In the genomic region with DNA sequence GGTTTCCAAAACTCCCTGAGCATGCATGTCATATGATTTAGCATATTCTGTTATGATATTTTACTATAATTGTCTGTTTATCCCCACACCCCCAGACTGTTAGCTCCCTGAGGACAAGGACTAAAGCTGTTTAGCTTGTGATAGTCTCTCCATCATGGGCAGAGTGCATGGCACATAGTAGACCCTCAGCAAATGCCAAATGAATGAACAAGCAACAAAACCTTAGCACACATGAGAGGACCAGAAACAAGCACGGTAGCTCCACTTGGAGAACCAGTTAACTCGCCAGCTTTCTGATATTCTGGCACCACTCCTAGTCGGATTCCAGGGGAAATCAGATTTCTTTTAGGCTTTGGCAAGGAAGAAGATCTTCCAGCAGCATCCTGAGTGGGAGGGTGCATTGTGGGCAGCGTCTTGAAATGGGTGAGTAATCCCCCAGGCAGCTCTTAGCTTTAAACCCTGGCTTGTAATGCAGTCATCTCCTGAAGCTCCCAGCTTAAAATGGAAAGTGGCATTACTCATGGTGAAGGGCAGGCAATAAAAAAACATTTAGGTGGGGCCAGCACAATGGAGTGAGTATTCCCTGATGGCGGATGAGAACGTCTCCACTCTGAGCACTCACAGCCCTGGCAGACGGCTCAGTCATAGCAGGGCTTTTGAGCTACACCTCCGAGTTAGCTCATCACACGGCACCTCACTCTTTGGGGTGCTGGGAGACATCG, we compare ENCODE assay signal across 2 cellular contexts.
A peak's percentile ranks its signal among the peaks of the same experiment; 100 is the strongest.
TF ChIP-seq lines count a peak whose summit lies in the region.

No MANE protein-coding gene starts in this region.

TF ChIP-seq in HEK293, 187 proteins besides CTCF, POLR2A, EP300 and RAD21 (continued from another document and continues in another):
- TF ChIP-seq PRDM2 (tag by site-specific recombination; IDR thresholded peaks at IDR 0.05; ENCODE audit: borderline replicate concordance) (no peak), SP3 (tag by site-specific recombination; IDR thresholded peaks at IDR 0.05) (0 out of 2 replicates have a peak, but pooled peaks have one; percentile 14), ZFP69B (tag by site-specific recombination; IDR thresholded peaks at IDR 0.05) (peak; percentile 99), ZNF16 (tag by site-specific recombination; IDR thresholded peaks at IDR 0.05; ENCODE audit: low read depth) (no peak), ZNF549 (tag by site-specific recombination; IDR thresholded peaks at IDR 0.05) (no peak), ZNF658 (tag by site-specific recombination; IDR thresholded peaks at IDR 0.05) (no peak), ZSCAN30 (tag by site-specific recombination; IDR thresholded peaks at IDR 0.05) (no peak), ZBTB21 (tag by site-specific recombination; IDR thresholded peaks at IDR 0.05) (peak; percentile 18; the same call in 1 of the 2 replicates), PATZ1 (tag by site-specific recombination; IDR thresholded peaks at IDR 0.05) (peak; percentile 45; the same call in 1 of the 2 replicates), ZNF184 (tag by site-specific recombination; IDR thresholded peaks at IDR 0.05) (peak; percentile 96), ZFP3 (tag by site-specific recombination; IDR thresholded peaks at IDR 0.05; ENCODE audit: low read depth) (no peak), ZSCAN23 (tag by site-specific recombination; IDR thresholded peaks at IDR 0.05) (no peak), HOXA7 (CRISPR knock-in tag; IDR thresholded peaks at IDR 0.05; ENCODE audit: borderline replicate concordance) (no peak), ZNF292 (tag by site-specific recombination; IDR thresholded peaks at IDR 0.05; ENCODE audit: borderline replicate concordance, low read depth) (no peak), ZFP37 (tag by site-specific recombination; IDR thresholded peaks at IDR 0.05) (no peak), ZNF660 (tag by site-specific recombination; IDR thresholded peaks at IDR 0.05) (peak; percentile 95), EGR2 (tag by site-specific recombination; IDR thresholded peaks at IDR 0.05; ENCODE audit: low read depth) (peak; percentile 62; the same call in 1 of the 2 replicates)
- TF ChIP-seq, protein P1, sequence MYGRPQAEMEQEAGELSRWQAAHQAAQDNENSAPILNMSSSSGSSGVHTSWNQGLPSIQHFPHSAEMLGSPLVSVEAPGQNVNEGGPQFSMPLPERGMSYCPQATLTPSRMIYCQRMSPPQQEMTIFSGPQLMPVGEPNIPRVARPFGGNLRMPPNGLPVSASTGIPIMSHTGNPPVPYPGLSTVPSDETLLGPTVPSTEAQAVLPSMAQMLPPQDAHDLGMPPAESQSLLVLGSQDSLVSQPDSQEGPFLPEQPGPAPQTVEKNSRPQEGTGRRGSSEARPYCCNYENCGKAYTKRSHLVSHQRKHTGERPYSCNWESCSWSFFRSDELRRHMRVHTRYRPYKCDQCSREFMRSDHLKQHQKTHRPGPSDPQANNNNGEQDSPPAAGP (tag by site-specific recombination; IDR thresholded peaks at IDR 0.05), result peak; percentile 93

TF ChIP-seq in WTC11, 78 proteins besides CTCF, POLR2A, EP300 and RAD21 (continued from another document):
- TF ChIP-seq, protein P2, sequence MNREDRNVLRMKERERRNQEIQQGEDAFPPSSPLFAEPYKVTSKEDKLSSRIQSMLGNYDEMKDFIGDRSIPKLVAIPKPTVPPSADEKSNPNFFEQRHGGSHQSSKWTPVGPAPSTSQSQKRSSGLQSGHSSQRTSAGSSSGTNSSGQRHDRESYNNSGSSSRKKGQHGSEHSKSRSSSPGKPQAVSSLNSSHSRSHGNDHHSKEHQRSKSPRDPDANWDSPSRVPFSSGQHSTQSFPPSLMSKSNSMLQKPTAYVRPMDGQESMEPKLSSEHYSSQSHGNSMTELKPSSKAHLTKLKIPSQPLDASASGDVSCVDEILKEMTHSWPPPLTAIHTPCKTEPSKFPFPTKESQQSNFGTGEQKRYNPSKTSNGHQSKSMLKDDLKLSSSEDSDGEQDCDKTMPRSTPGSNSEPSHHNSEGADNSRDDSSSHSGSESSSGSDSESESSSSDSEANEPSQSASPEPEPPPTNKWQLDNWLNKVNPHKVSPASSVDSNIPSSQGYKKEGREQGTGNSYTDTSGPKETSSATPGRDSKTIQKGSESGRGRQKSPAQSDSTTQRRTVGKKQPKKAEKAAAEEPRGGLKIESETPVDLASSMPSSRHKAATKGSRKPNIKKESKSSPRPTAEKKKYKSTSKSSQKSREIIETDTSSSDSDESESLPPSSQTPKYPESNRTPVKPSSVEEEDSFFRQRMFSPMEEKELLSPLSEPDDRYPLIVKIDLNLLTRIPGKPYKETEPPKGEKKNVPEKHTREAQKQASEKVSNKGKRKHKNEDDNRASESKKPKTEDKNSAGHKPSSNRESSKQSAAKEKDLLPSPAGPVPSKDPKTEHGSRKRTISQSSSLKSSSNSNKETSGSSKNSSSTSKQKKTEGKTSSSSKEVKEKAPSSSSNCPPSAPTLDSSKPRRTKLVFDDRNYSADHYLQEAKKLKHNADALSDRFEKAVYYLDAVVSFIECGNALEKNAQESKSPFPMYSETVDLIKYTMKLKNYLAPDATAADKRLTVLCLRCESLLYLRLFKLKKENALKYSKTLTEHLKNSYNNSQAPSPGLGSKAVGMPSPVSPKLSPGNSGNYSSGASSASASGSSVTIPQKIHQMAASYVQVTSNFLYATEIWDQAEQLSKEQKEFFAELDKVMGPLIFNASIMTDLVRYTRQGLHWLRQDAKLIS (CRISPR knock-in tag; IDR thresholded peaks at IDR 0.05; ENCODE audit: borderline replicate concordance), result no peak
- TF ChIP-seq EMX1 (CRISPR knock-in tag; IDR thresholded peaks at IDR 0.05) (no peak), ZMAT4 (CRISPR knock-in tag; IDR thresholded peaks at IDR 0.05) (no peak), USF2 (CRISPR knock-in tag; IDR thresholded peaks at IDR 0.05) (no peak), TEAD1 (CRISPR knock-in tag; IDR thresholded peaks at IDR 0.05) (no peak), MXD4 (CRISPR knock-in tag; IDR thresholded peaks at IDR 0.05; ENCODE audit: borderline replicate concordance) (no peak), ZSCAN18 (CRISPR knock-in tag; IDR thresholded peaks at IDR 0.05) (no peak), RELA (CRISPR knock-in tag; IDR thresholded peaks at IDR 0.05; ENCODE audit: borderline replicate concordance) (no peak), NFYB (CRISPR knock-in tag; conservative IDR thresholded peaks at IDR 0.05; ENCODE audit: low read depth) (no peak), ZNF121 (CRISPR knock-in tag; IDR thresholded peaks at IDR 0.05) (no peak), FOXJ3 (CRISPR knock-in tag; IDR thresholded peaks at IDR 0.05; ENCODE audit: borderline replicate concordance) (no peak), ZNF532 (CRISPR knock-in tag; IDR thresholded peaks at IDR 0.05; ENCODE audit: borderline replicate concordance) (no peak), NR1H2 (CRISPR knock-in tag; IDR thresholded peaks at IDR 0.05) (no peak)
- TF ChIP-seq, protein P3, sequence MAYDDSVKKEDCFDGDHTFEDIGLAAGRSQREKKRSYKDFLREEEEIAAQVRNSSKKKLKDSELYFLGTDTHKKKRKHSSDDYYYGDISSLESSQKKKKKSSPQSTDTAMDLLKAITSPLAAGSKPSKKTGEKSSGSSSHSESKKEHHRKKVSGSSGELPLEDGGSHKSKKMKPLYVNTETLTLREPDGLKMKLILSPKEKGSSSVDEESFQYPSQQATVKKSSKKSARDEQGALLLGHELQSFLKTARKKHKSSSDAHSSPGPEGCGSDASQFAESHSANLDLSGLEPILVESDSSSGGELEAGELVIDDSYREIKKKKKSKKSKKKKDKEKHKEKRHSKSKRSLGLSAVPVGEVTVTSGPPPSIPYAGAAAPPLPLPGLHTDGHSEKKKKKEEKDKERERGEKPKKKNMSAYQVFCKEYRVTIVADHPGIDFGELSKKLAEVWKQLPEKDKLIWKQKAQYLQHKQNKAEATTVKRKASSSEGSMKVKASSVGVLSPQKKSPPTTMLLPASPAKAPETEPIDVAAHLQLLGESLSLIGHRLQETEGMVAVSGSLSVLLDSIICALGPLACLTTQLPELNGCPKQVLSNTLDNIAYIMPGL (CRISPR knock-in tag; IDR thresholded peaks at IDR 0.05), result no peak
